1 cellular context compared by ENCODE assay signal in the genomic region with DNA sequence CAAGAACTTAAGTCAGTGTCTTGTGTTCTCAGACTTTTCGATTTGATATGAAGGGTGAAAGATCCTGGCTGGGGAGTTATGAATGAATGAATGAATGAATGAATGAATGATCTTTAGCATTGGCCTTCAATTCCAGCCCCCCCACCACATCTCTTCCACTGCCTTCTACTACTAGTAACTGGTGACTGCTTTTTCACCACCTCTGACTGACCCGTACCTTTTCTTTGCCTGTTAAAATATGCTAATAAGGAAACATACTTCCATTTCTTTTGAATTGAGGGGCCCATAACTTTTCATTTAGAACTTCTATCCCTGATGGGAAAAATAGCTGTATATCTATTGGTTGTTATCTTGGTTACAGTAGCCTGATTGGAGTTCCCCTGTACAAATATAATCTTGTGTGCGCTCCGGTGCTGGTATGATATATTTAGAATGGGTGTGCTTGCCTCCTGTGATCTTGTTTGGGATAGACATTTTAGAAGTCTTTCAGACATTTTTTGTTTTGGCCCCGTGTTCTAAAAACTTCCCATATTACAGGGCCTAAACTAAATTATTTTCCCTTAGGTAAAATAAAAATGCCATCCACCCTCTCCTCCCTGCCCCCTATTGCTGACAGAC.
TF ChIP-seq lines count a peak whose summit lies in the region.

No MANE protein-coding gene starts in this region.

TF ChIP-seq in GM23338, 12 proteins besides CTCF, POLR2A, EP300 and RAD21 (continued from another document):
- TF ChIP-seq, protein P1, sequence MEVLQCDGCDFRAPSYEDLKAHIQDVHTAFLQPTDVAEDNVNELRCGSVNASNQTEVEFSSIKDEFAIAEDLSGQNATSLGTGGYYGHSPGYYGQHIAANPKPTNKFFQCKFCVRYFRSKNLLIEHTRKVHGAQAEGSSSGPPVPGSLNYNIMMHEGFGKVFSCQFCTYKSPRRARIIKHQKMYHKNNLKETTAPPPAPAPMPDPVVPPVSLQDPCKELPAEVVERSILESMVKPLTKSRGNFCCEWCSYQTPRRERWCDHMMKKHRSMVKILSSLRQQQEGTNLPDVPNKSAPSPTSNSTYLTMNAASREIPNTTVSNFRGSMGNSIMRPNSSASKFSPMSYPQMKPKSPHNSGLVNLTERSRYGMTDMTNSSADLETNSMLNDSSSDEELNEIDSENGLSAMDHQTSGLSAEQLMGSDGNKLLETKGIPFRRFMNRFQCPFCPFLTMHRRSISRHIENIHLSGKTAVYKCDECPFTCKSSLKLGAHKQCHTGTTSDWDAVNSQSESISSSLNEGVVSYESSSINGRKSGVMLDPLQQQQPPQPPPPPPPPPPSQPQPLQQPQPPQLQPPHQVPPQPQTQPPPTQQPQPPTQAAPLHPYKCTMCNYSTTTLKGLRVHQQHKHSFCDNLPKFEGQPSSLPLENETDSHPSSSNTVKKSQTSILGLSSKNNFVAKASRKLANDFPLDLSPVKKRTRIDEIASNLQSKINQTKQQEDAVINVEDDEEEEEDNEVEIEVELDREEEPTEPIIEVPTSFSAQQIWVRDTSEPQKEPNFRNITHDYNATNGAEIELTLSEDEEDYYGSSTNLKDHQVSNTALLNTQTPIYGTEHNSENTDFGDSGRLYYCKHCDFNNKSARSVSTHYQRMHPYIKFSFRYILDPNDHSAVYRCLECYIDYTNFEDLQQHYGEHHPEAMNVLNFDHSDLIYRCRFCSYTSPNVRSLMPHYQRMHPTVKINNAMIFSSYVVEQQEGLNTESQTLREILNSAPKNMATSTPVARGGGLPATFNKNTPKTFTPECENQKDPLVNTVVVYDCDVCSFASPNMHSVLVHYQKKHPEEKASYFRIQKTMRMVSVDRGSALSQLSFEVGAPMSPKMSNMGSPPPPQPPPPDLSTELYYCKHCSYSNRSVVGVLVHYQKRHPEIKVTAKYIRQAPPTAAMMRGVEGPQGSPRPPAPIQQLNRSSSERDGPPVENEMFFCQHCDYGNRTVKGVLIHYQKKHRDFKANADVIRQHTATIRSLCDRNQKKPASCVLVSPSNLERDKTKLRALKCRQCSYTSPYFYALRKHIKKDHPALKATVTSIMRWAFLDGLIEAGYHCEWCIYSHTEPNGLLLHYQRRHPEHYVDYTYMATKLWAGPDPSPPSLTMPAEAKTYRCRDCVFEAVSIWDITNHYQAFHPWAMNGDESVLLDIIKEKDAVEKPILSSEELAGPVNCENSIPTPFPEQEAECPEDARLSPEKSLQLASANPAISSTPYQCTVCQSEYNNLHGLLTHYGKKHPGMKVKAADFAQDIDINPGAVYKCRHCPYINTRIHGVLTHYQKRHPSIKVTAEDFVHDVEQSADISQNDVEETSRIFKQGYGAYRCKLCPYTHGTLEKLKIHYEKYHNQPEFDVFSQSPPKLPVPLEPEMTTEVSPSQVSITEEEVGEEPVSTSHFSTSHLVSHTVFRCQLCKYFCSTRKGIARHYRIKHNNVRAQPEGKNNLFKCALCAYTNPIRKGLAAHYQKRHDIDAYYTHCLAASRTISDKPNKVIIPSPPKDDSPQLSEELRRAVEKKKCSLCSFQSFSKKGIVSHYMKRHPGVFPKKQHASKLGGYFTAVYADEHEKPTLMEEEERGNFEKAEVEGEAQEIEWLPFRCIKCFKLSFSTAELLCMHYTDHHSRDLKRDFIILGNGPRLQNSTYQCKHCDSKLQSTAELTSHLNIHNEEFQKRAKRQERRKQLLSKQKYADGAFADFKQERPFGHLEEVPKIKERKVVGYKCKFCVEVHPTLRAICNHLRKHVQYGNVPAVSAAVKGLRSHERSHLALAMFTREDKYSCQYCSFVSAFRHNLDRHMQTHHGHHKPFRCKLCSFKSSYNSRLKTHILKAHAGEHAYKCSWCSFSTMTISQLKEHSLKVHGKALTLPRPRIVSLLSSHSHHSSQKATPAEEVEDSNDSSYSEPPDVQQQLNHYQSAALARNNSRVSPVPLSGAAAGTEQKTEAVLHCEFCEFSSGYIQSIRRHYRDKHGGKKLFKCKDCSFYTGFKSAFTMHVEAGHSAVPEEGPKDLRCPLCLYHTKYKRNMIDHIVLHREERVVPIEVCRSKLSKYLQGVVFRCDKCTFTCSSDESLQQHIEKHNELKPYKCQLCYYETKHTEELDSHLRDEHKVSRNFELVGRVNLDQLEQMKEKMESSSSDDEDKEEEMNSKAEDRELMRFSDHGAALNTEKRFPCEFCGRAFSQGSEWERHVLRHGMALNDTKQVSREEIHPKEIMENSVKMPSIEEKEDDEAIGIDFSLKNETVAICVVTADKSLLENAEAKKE (CRISPR knock-in tag; IDR thresholded peaks at IDR 0.05) = no peak
- no peak for TF ChIP-seq REST (IDR thresholded peaks at IDR 0.05; ENCODE audit: unreplicated experiment)
- no peak for TF ChIP-seq JUNB (IDR thresholded peaks at IDR 0.05; ENCODE audit: unreplicated experiment)
- no peak for TF ChIP-seq POLR2AphosphoS5 (IDR thresholded peaks at IDR 0.05; ENCODE audit: low read depth)
- no peak for TF ChIP-seq NANOG (IDR thresholded peaks at IDR 0.05; ENCODE audit: borderline replicate concordance)
- no peak for TF ChIP-seq CREB1 (CRISPR knock-in tag; IDR thresholded peaks at IDR 0.05; ENCODE audit: low read depth)
- no peak for TF ChIP-seq STAT1 (IDR thresholded peaks at IDR 0.05; ENCODE audit: unreplicated experiment)
